In the genomic region with DNA sequence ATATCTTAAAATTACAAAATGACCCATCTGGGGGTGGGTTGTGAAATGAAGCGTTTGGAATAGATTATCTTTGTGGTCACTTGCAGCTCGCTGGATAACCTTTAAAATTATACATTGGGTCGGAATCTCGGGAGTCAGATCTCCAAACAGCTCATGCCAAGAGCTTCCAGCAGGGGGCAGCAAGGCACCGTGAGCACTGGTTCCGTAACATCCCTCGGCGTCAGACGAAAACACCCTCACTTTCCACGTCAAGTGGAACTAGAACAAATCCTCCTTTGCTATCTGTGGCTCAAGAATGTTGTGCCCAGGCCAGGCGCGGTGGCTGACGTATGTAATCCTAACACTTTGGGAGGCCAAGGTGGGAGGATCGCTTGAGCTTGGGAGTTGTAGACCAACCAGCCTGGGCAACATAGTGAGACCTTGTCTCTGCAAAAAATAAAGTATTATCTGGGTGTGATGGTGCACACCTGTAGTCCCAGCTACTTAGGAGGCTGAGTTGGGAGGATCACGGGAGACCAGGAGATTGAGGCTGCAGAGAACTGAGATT, we compare ENCODE assay signal across 8 cellular contexts. TPM values are rescaled to one million over a fixed set of nuclear protein-coding genes. Genes with fewer than 3 reads are reported as not detected.
DNase-seq lines count a peak whose midpoint lies in the region; ATAC-seq and TF ChIP-seq lines count a peak whose summit lies in the region.

No MANE protein-coding gene starts in this region.

- TF ChIP-seq POLR2A in esophagus squamous epithelium (IDR thresholded peaks at IDR 0.05), result no peak

- peaks cover 0 to 3% of the 10 kb centered on the region in 2 donors for H3K4me1 Mint-ChIP-seq in natural killer cell treated with Interleukin-12 subunit alpha and Interleukin-12 subunit beta and Interleukin-15 and Interleukin-18, amount 100 ng/mL, for 72 hours (ENCODE audit: low read depth in 2 of 2)

- H3K4me1 ChIP-seq in PC-9 (replicated peaks; ENCODE audit: insufficient read depth) (peaks cover 13% of the 10 kb centered on the region), esophagus squamous epithelium (peaks cover 4 to 19% (median 5%) of the 10 kb centered on the region in 3 donors)

- H3K4me3 ChIP-seq in Jurkat, Clone E6-1 (ENCODE audit: low read length), result peak overlapping the region; percentile 29
- H3K4me3 ChIP-seq in PC-9 (no peak overlapping the region), esophagus squamous epithelium (peak overlapping the region in 1 of 4 donors; percentile 27)

- in situ Hi-C loops in G401 (cut with HindIII; ENCODE audit: low sequenced_read_pairs), result loop anchor here (10.0 kb wide), 1 partner anchor 133 kb away; no protein-coding TSS in a partner anchor

- peaks cover 8% of the 10 kb centered on the region for H3F3A ChIP-seq in PC-9 (ENCODE audit: insufficient read depth, low read depth)

- H3K9me3 ChIP-seq in PC-9 (ENCODE audit: insufficient read depth, low read depth) (no peaks in the 10 kb centered on the region), esophagus squamous epithelium (no peaks in the 10 kb centered on the region)

- peaks cover 5% of the 10 kb centered on the region; the same call in 1 of the 2 replicates for H3K36me3 ChIP-seq in PC-9 (ENCODE audit: low read depth)
- H3K36me3 ChIP-seq in esophagus squamous epithelium, result peaks cover 5 to 42% (median 24%) of the 10 kb centered on the region in 3 donors

- H3K27me3 ChIP-seq in PC-9 (ENCODE audit: insufficient read depth, low read depth) (no peaks in the 10 kb centered on the region), esophagus squamous epithelium (no peaks in the 10 kb centered on the region)

- H3K27ac Mint-ChIP-seq in natural killer cell treated with Interleukin-12 subunit alpha and Interleukin-12 subunit beta and Interleukin-15 and Interleukin-18, amount 100 ng/mL, for 72 hours, result no peak overlapping the region

- H3K4me2 ChIP-seq in PC-9, result peak overlapping the region; percentile 63

- H4K20me1 ChIP-seq in PC-9 (ENCODE audit: insufficient read depth), result no peaks in the 10 kb centered on the region

- no peaks in the 10 kb centered on the region for H3K79me2 ChIP-seq in PC-9 (ENCODE audit: low read depth)

- CTCF ChIA-PET in PC-9 (lab: Charles Lee), result interaction anchor here (0.6 to 2.4 kb wide), 11 partner anchors 13 to 830 kb away, joined by 3 to 17 read pairs (median 3); no protein-coding TSS in a partner anchor

- H3K9me3 Mint-ChIP-seq in natural killer cell treated with Interleukin-12 subunit alpha and Interleukin-12 subunit beta and Interleukin-15 and Interleukin-18, amount 100 ng/mL, for 72 hours, result no peaks in the 10 kb centered on the region

- H3K36me3 Mint-ChIP-seq in natural killer cell treated with Interleukin-12 subunit alpha and Interleukin-12 subunit beta and Interleukin-15 and Interleukin-18, amount 100 ng/mL, for 72 hours, result no peaks in the 10 kb centered on the region

- ATAC-seq in natural killer cell treated with Interleukin-12 subunit alpha and Interleukin-12 subunit beta and Interleukin-15 and Interleukin-18, amount 100 ng/mL, for 72 hours, result peak; percentile 73 to 76
- ATAC-seq in HG03039 (IDR thresholded peaks at IDR 0.05; ENCODE audit: unreplicated experiment), result no peak

- TF ChIP-seq CTCF in PC-9 (conservative IDR thresholded peaks at IDR 0.05) (peak; percentile 95), esophagus squamous epithelium (IDR thresholded peaks at IDR 0.05) (peak; percentile 77 to 97 (median 95))

- WGBS in esophagus squamous epithelium, 2 donors, result 4 to 9% methylated on average over 12 to 14 of the region's 15 CpGs

- no peak overlapping the region for H3K27ac ChIP-seq in PC-9
- H3K27ac ChIP-seq in esophagus squamous epithelium, result peak overlapping the region; percentile 3 to 70 (median 67)

- BruUV-seq in PC-9 (replicated peaks; lab: Mats Ljungman, UMichigan), result no TSS peak

- H3K9me2 ChIP-seq in PC-9 (ENCODE audit: insufficient read depth), result no peaks in the 10 kb centered on the region

- peaks cover 0 to 17% of the 10 kb centered on the region in 2 donors for H3K27me3 Mint-ChIP-seq in natural killer cell treated with Interleukin-12 subunit alpha and Interleukin-12 subunit beta and Interleukin-15 and Interleukin-18, amount 100 ng/mL, for 72 hours

- no peak overlapping the region for H2AFZ ChIP-seq in PC-9

- POLR2A ChIA-PET in PC-9 (lab: Charles Lee; ENCODE audit: unreplicated experiment), result no interaction called here

- DNase-seq in G401 (ENCODE audit: low spot score) (peak; percentile 85), PC-9 (peak; percentile 55 to 65), esophagus squamous epithelium (lab: John Stamatoyannopoulos, UW) (no peak)
- DNase-seq in Jurkat, Clone E6-1 (ENCODE audit: low read depth, low spot score), result peak; percentile 51
- peak; percentile 78 for DNase-seq in activated T-cell treated with anti-CD3 and anti-CD28 coated beads, Interleukin-2, amount 50 U/mL, for 1 hour
- peak; percentile 70 for DNase-seq in natural killer cell treated with Interleukin-12 subunit alpha and Interleukin-12 subunit beta and Interleukin-15 and Interleukin-18, amount 100 ng/mL, for 72 hours (ENCODE audit: low spot score)
- peak; percentile 15 to 57 for DNase-seq in stimulated activated CD8-positive, alpha-beta memory T cell treated with anti-CD3 and anti-CD28 coated beads, Interleukin-7, amount 100 ng/mL, for 48 hours (ENCODE audit: extremely low read depth in 1 of 2, low read depth in 1 of 2)

- H3K4me3 Mint-ChIP-seq in natural killer cell treated with Interleukin-12 subunit alpha and Interleukin-12 subunit beta and Interleukin-15 and Interleukin-18, amount 100 ng/mL, for 72 hours, result peak overlapping the region; percentile 47

- intact Hi-C loops in PC-9 (cut with micrococcal nuclease; ENCODE audit: unreplicated experiment), result loop anchor here (1.0 to 5.0 kb wide), 5 partner anchors 140 to 823 kb away; no protein-coding TSS in a partner anchor
- intact Hi-C loops in esophagus squamous epithelium (cut with DNase I), result loop anchor here (5.0 kb wide), 1 partner anchor 141 kb away; no protein-coding TSS in a partner anchor

RNA-seq across cellular contexts. Expression of a gene that starts 31.1 kb away (rescaled TPM):
- total RNA-seq in G401 (2014; rRNA removed; shearing (Covaris generic)), result 53.5 and 54.2 TPM in 2 replicates
- 102 TPM for polyA plus RNA-seq in Jurkat, Clone E6-1 (2012; ENCODE audit: insufficient read depth, insufficient read length)
- total RNA-seq in PC-9 (2021), result 35.6 and 61.8 TPM in 2 replicates
- 10 to 100 TPM; 11.6 to 33.5 (median 29.2) TPM for total RNA-seq in esophagus squamous epithelium
- 10 to 100 TPM; 42.0 to 56.7 TPM for total RNA-seq in natural killer cell treated with Interleukin-12 subunit alpha and Interleukin-12 subunit beta and Interleukin-15 and Interleukin-18, amount 100 ng/mL, for 72 hours
